Comparison of ENCODE assay signal across 8 cellular contexts in the genomic region with DNA sequence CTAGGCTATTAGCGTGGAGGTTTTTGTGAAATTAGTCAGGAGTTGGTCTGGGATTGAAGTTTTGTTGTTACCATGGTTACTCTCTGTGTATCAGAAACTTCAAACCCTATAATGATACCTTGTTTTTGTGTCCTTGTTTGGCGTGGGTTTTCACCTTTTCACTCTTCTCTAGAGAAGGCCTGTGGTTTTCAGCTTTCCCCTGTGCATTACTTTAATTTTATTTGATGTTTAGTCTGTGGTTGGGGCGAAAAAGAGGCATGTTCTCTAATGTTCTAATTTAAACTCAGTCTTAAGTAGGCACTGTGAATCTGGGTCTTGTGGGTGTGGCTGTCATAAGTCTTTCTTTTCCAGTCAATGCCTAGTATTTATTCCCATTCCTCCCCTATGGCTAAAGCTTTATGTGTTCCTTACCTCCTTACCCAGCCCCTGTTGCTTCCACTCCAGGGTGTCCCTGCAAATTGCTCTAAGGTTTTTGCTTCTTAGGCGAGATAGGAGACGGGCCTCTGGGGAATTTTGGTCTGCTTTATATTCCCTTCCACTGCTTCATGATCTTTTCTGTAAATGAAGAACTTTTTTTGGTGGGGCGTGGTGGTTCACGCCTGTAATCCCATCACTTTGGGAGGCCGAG.
DNase-seq lines count a peak whose midpoint lies in the region; ATAC-seq, FAIRE-seq and TF ChIP-seq lines count a peak whose summit lies in the region.

No MANE protein-coding gene starts in this region.

- peaks cover 18 to 40% of the 10 kb centered on the region in 2 donors for H3K4me1 Mint-ChIP-seq in effector memory CD8-positive, alpha-beta T cell (ENCODE audit: low read depth in 2 of 2)
- H3K4me1 Mint-ChIP-seq in glutamatergic neuron (ENCODE audit: low read depth, unreplicated experiment) = no peaks in the 10 kb centered on the region

- H3K9me3 Mint-ChIP-seq in effector memory CD8-positive, alpha-beta T cell = no peaks in the 10 kb centered on the region
- no peaks in the 10 kb centered on the region for H3K9me3 Mint-ChIP-seq in glutamatergic neuron (ENCODE audit: unreplicated experiment)

- H3K27ac Mint-ChIP-seq in effector memory CD8-positive, alpha-beta T cell = peak overlapping the region; percentile 88 to 93
- no peak overlapping the region for H3K27ac Mint-ChIP-seq in glutamatergic neuron (ENCODE audit: unreplicated experiment)

- in situ Hi-C loops in GM13977 (cut with MboI; ENCODE audit: low pct_unique_long_range_greater_than_20kb, low sequenced_read_pairs, unreplicated experiment) = no loop called here

- no peak for TF ChIP-seq POLR2A in H54 (IDR thresholded peaks at IDR 0.05; ENCODE audit: low read depth, low read length)

- H3K4me3 Mint-ChIP-seq in effector memory CD8-positive, alpha-beta T cell = peak overlapping the region; percentile 29 to 46
- H3K4me3 Mint-ChIP-seq in glutamatergic neuron (ENCODE audit: unreplicated experiment) = no peak overlapping the region

- no peak for FAIRE-seq in H54 (lab: Jason Lieb, UNC)

- TF ChIP-seq CTCF in GM13977 (IDR thresholded peaks at IDR 0.05; ENCODE audit: extremely low read depth, insufficient read depth, missing control alignments) = no peak
- no peak for TF ChIP-seq CTCF in glutamatergic neuron (IDR thresholded peaks at IDR 0.05; ENCODE audit: partially characterized antibody, unreplicated experiment)

- peak; percentile 31 for DNase-seq in GM13977 (ENCODE audit: low spot score)
- DNase-seq in effector memory CD8-positive, alpha-beta T cell = peak; percentile 1 to 4 (median 3)
- no peak for DNase-seq in dermis blood vessel endothelial cell
- no peak for DNase-seq in left colon
- no peak for DNase-seq in H54 (ENCODE audit: insufficient read length, low spot score)
- DNase-seq in glutamatergic neuron = no peak

- intact Hi-C loops in left colon (cut with DNase I, micrococcal nuclease) = no loop called here

- peaks cover 6% of the 10 kb centered on the region for H3K36me3 Mint-ChIP-seq in effector memory CD8-positive, alpha-beta T cell (ENCODE audit: insufficient read depth)
- no peaks in the 10 kb centered on the region for H3K36me3 Mint-ChIP-seq in glutamatergic neuron (ENCODE audit: unreplicated experiment)

- ATAC-seq in GM21515 (IDR thresholded peaks at IDR 0.05; ENCODE audit: unreplicated experiment) = peak; percentile 74
- ATAC-seq in HG03558 (IDR thresholded peaks at IDR 0.05; ENCODE audit: extremely low read depth, unreplicated experiment) = peak; percentile 86
- peak; percentile 96 for ATAC-seq in effector memory CD8-positive, alpha-beta T cell (replicated peaks)
- ATAC-seq in left colon = no peak

- H3K27me3 Mint-ChIP-seq in effector memory CD8-positive, alpha-beta T cell = no peaks in the 10 kb centered on the region
- no peaks in the 10 kb centered on the region for H3K27me3 Mint-ChIP-seq in glutamatergic neuron (ENCODE audit: unreplicated experiment)

Comparison
In these comparisons a context has a peak if more than half of its experiments do, and no peak if none do; other contexts are left out.
1. DNase-seq: peak in GM13977 (single experiment) and effector memory CD8-positive, alpha-beta T cell (3 of 3); none in dermis blood vessel endothelial cell (single experiment), left colon (0 of 2), H54 (single experiment) and glutamatergic neuron (single experiment).